22 cellular contexts compared by ENCODE assay signal in genomic region chr10:59867590-59867989, GRCh38. TPM values are rescaled to one million over a fixed set of nuclear protein-coding genes. Genes with fewer than 3 reads are reported as not detected.
DNase-seq lines count a peak whose midpoint lies in the region; ATAC-seq and TF ChIP-seq lines count a peak whose summit lies in the region.
"Had no signal": no experiment of that assay in that cellular context is flagged by ENCODE, and none has a peak within 500 bp of the region (broad histone marks: within the 10 kb centered on the region; RNA-seq: fewer than 3 reads in every experiment).

No MANE protein-coding gene starts in this region.

- DNase-seq in WTC11 (ENCODE audit: low spot score) (no peak), memory B cell (ENCODE audit: low spot score in 2 of 2) (no peak), sigmoid colon (no peak), endothelial cell (ENCODE audit: low spot score) (no peak)
- DNase-seq in activated CD4-positive, alpha-beta T cell treated with anti-CD3 and anti-CD28 coated beads, Interleukin-2, amount 10 ng/mL, durations not matched to agents 7 days and 5 days = no peak
- DNase-seq: 8988T; ACHN; AML-193; BE2C; CD4-positive, alpha-beta T cell; CD8-positive, alpha-beta memory T cell; DMS 273 treated with DMSO at 0.1 percent for 48 hours; EL; GDM1; GOT3 had no signal

- H3K4me3 Mint-ChIP-seq in WTC11 (no peak overlapping the region), memory B cell (no peak overlapping the region), endothelial cell (ENCODE audit: unreplicated experiment) (no peak overlapping the region)
- no peak overlapping the region for H3K4me3 Mint-ChIP-seq in activated CD4-positive, alpha-beta T cell treated with anti-CD3 and anti-CD28 coated beads, Interleukin-2, amount 10 ng/mL, durations not matched to agents 7 days and 5 days
- H3K4me3 Mint-ChIP-seq: CD14-positive monocyte; CD4-positive, alpha-beta T cell; CD8-positive, alpha-beta memory T cell had no signal

- H3K36me3 Mint-ChIP-seq in WTC11 (no peaks in the 10 kb centered on the region), memory B cell (no peaks in the 10 kb centered on the region), endothelial cell (ENCODE audit: low read depth, unreplicated experiment) (no peaks in the 10 kb centered on the region)
- H3K36me3 Mint-ChIP-seq in activated CD4-positive, alpha-beta T cell treated with anti-CD3 and anti-CD28 coated beads, Interleukin-2, amount 10 ng/mL, durations not matched to agents 7 days and 5 days (ENCODE audit: low read depth) = no peaks in the 10 kb centered on the region
- H3K36me3 Mint-ChIP-seq: CD14-positive monocyte; CD8-positive, alpha-beta memory T cell had no signal

- H3K36me3 ChIP-seq in HEK293 (ENCODE audit: control insufficient read depth in 2 of 2, insufficient read depth in 1 of 2, low read length in 2 of 2) (no peaks in the 10 kb centered on the region), sigmoid colon (no peaks in the 10 kb centered on the region)
- H3K36me3 ChIP-seq: BE2C, HAP-1 had no signal

- ATAC-seq in WTC11 (no peak), memory B cell (ENCODE audit: low read depth) (no peak), HG02852 (IDR thresholded peaks at IDR 0.05; ENCODE audit: unreplicated experiment) (no peak)
- ATAC-seq: A549, GM12878 had no signal

- H3K27me3 Mint-ChIP-seq in WTC11 (ENCODE audit: low read depth) (no peaks in the 10 kb centered on the region; the same call in 1 of the 2 replicates), memory B cell (no peaks in the 10 kb centered on the region), endothelial cell (ENCODE audit: unreplicated experiment) (peaks cover 4% of the 10 kb centered on the region)
- no peaks in the 10 kb centered on the region for H3K27me3 Mint-ChIP-seq in activated CD4-positive, alpha-beta T cell treated with anti-CD3 and anti-CD28 coated beads, Interleukin-2, amount 10 ng/mL, durations not matched to agents 7 days and 5 days
- H3K27me3 Mint-ChIP-seq: CD4-positive, alpha-beta T cell; CD8-positive, alpha-beta memory T cell had no signal

- H3K27ac Mint-ChIP-seq in WTC11 (peak overlapping the region; percentile 23; the same call in 1 of the 2 replicates), memory B cell (peak overlapping the region; percentile 70), endothelial cell (ENCODE audit: unreplicated experiment) (no peak overlapping the region)
- no peak overlapping the region for H3K27ac Mint-ChIP-seq in activated CD4-positive, alpha-beta T cell treated with anti-CD3 and anti-CD28 coated beads, Interleukin-2, amount 10 ng/mL, durations not matched to agents 7 days and 5 days
- H3K27ac Mint-ChIP-seq: CD4-positive, alpha-beta T cell had no signal

- CTCF ChIA-PET in HEK293 (lab: Yijun Ruan, JAX) (interaction anchor here (1.5 kb wide), 1 partner anchor 163 kb away, joined by 3 read pairs; no protein-coding TSS in a partner anchor), WTC11 (lab: Charles Lee) (no interaction called here)
- CTCF ChIA-PET in activated CD4-positive, alpha-beta T cell treated with anti-CD3 and anti-CD28 coated beads, Interleukin-2, amount 10 ng/mL, durations not matched to agents 7 days and 5 days (lab: Charles Lee) = interaction anchor here (1.6 kb wide), 1 partner anchor 38 kb away, joined by 4 read pairs; the partner anchor contains the start of gene CCDC6

- intact Hi-C loops in sigmoid colon (cut with DNase I) = no loop called here

- no peaks in the 10 kb centered on the region for H3K9me3 Mint-ChIP-seq in WTC11
- H3K9me3 Mint-ChIP-seq in memory B cell = no peaks in the 10 kb centered on the region
- H3K9me3 Mint-ChIP-seq in activated CD4-positive, alpha-beta T cell treated with anti-CD3 and anti-CD28 coated beads, Interleukin-2, amount 10 ng/mL, durations not matched to agents 7 days and 5 days = no peaks in the 10 kb centered on the region
- no peaks in the 10 kb centered on the region for H3K9me3 Mint-ChIP-seq in endothelial cell (ENCODE audit: unreplicated experiment)
- H3K9me3 Mint-ChIP-seq: CD14-positive monocyte; CD4-positive, alpha-beta T cell; CD8-positive, alpha-beta memory T cell had no signal

- H3K27me3 ChIP-seq in sigmoid colon = no peaks in the 10 kb centered on the region
- H3K27me3 ChIP-seq: BE2C; BLaER1 treated with 17β-estradiol and CSF1 and Interleukin-3, amounts not matched to agents 10 nM and 100 nM had no signal

- TF ChIP-seq CTCF in HEK293 (tag by site-specific recombination; IDR thresholded peaks at IDR 0.05) = no peak
- no peak for TF ChIP-seq CTCF in WTC11 (IDR thresholded peaks at IDR 0.05)
- no peak for TF ChIP-seq CTCF in sigmoid colon (IDR thresholded peaks at IDR 0.05)
- TF ChIP-seq CTCF in endothelial cell (IDR thresholded peaks at IDR 0.05; ENCODE audit: unreplicated experiment) = no peak

- 96 to 97% methylated on average over 7 of the region's 7 CpGs for WGBS in sigmoid colon, 2 donors

- H3K4me1 ChIP-seq in HEK293 (ENCODE audit: control insufficient read depth, insufficient read depth, low read length) = peaks cover 12% of the 10 kb centered on the region; the same call in 1 of the 2 replicates
- H3K4me1 ChIP-seq in sigmoid colon = peaks cover 0 to 82% (median 54%) of the 10 kb centered on the region in 4 donors
- H3K4me1 ChIP-seq: A549, BE2C had no signal

- H3K4me1 Mint-ChIP-seq in WTC11 (peaks cover 62% of the 10 kb centered on the region), memory B cell (peaks cover 55% of the 10 kb centered on the region), endothelial cell (ENCODE audit: unreplicated experiment) (peaks cover 20% of the 10 kb centered on the region)
- peaks cover 32% of the 10 kb centered on the region for H3K4me1 Mint-ChIP-seq in activated CD4-positive, alpha-beta T cell treated with anti-CD3 and anti-CD28 coated beads, Interleukin-2, amount 10 ng/mL, durations not matched to agents 7 days and 5 days

- TF ChIP-seq POLR2A in sigmoid colon (IDR thresholded peaks at IDR 0.05) = no peak

- H3K4me3 ChIP-seq in HEK293 (ENCODE audit: low read depth, low read length) (no peak overlapping the region), sigmoid colon (no peak overlapping the region)
- H3K4me3 ChIP-seq: A549; BLaER1 treated with 17β-estradiol and CSF1 and Interleukin-3, amounts not matched to agents 10 nM and 100 nM; GM12878; HAP-1 had no signal

- no peaks in the 10 kb centered on the region for H3K9me3 ChIP-seq in HEK293 (ENCODE audit: control insufficient read depth, insufficient read depth, low read depth, low read length)
- H3K9me3 ChIP-seq in sigmoid colon = no peaks in the 10 kb centered on the region
- H3K9me3 ChIP-seq: A549, BE2C, HAP-1 had no signal

- no peak for TF ChIP-seq EP300 in sigmoid colon (IDR thresholded peaks at IDR 0.05)

- POLR2A ChIA-PET in HEK293 (lab: Yijun Ruan, JAX) = no interaction called here
- POLR2A ChIA-PET in WTC11 (lab: Charles Lee) = no interaction called here
- POLR2A ChIA-PET in activated CD4-positive, alpha-beta T cell treated with anti-CD3 and anti-CD28 coated beads, Interleukin-2, amount 10 ng/mL, durations not matched to agents 7 days and 5 days (lab: Charles Lee) = no interaction called here

- H3K27ac ChIP-seq in HEK293 (ENCODE audit: extremely low read depth, low read depth, low read length) (no peak overlapping the region), sigmoid colon (peak overlapping the region in 3 of 4 donors; percentile 52 to 87 (median 80))
- H3K27ac ChIP-seq: A549; BLaER1 treated with 17β-estradiol and CSF1 and Interleukin-3, amounts not matched to agents 10 nM and 100 nM had no signal

TF ChIP-seq in HEK293, 187 proteins besides CTCF, POLR2A, EP300 and RAD21:
- TF ChIP-seq ZNF157 (tag by site-specific recombination; IDR thresholded peaks at IDR 0.05) = no peak
- TF ChIP-seq ZNF140 (tag by site-specific recombination; IDR thresholded peaks at IDR 0.05) = peak; percentile 75; the same call in 1 of the 2 replicates
TF ChIP-seq in HEK293: peak in this region for 1.

TF ChIP-seq in WTC11, 78 proteins besides CTCF, POLR2A, EP300 and RAD21 (continues in another document):
- no peak for TF ChIP-seq NFYB (CRISPR knock-in tag; conservative IDR thresholded peaks at IDR 0.05; ENCODE audit: low read depth)
- TF ChIP-seq ETV6 (CRISPR knock-in tag; IDR thresholded peaks at IDR 0.05) = no peak
- no peak for TF ChIP-seq SOX15 (CRISPR knock-in tag; IDR thresholded peaks at IDR 0.05)
- no peak for TF ChIP-seq ZNF512 (CRISPR knock-in tag; IDR thresholded peaks at IDR 0.05; ENCODE audit: borderline replicate concordance)
- no peak for TF ChIP-seq E2F5 (CRISPR knock-in tag; IDR thresholded peaks at IDR 0.05)

RNA-seq across cellular contexts. Expression of gene CCDC6, which starts 38.8 kb away (rescaled TPM):
- 48.4 to 55.2 TPM (median 49.8 TPM) in 3 replicates for total RNA-seq in WTC11 (2021)
- 10 to 100 TPM; 59.2 to 97.5 (median 62.2) TPM for total RNA-seq in sigmoid colon
- polyA plus RNA-seq in sigmoid colon = 10 to 100 TPM; 12.6 to 23.5 (median 19.4) TPM
- 10 to 100 TPM; 18.9 to 21.8 TPM for total RNA-seq in activated CD4-positive, alpha-beta T cell treated with anti-CD3 and anti-CD28 coated beads, Interleukin-2, amount 10 ng/mL, durations not matched to agents 7 days and 5 days
- total RNA-seq in endothelial cell (ENCODE audit: unreplicated experiment) = 27.7 TPM

Comparison
In these comparisons a context has a peak if more than half of its experiments do, and no peak if none do; other contexts are left out.
1. H3K27ac Mint-ChIP-seq: peak in WTC11 (single experiment) and memory B cell (single experiment); none in activated CD4-positive, alpha-beta T cell treated with anti-CD3 and anti-CD28 coated beads, Interleukin-2, amount 10 ng/mL, durations not matched to agents 7 days and 5 days (single experiment) and endothelial cell (single experiment).